Comparison of ENCODE assay signal across 1 cellular context in genomic region chr1:64966158-64966963, GRCh38.
A peak's percentile ranks its signal among the peaks of the same experiment; 100 is the strongest.
TF ChIP-seq lines count a peak whose summit lies in the region.

Gene JAK1 (minus strand): TSS chr1:64966549. CDS start chr1:64886264, 80,285 bp downstream.

TF ChIP-seq in K562, 482 proteins besides CTCF, POLR2A, EP300 and RAD21 (continued from another document and continues in another):
- TF ChIP-seq, protein P1, sequence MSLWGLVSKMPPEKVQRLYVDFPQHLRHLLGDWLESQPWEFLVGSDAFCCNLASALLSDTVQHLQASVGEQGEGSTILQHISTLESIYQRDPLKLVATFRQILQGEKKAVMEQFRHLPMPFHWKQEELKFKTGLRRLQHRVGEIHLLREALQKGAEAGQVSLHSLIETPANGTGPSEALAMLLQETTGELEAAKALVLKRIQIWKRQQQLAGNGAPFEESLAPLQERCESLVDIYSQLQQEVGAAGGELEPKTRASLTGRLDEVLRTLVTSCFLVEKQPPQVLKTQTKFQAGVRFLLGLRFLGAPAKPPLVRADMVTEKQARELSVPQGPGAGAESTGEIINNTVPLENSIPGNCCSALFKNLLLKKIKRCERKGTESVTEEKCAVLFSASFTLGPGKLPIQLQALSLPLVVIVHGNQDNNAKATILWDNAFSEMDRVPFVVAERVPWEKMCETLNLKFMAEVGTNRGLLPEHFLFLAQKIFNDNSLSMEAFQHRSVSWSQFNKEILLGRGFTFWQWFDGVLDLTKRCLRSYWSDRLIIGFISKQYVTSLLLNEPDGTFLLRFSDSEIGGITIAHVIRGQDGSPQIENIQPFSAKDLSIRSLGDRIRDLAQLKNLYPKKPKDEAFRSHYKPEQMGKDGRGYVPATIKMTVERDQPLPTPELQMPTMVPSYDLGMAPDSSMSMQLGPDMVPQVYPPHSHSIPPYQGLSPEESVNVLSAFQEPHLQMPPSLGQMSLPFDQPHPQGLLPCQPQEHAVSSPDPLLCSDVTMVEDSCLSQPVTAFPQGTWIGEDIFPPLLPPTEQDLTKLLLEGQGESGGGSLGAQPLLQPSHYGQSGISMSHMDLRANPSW (CRISPR knock-in tag; IDR thresholded peaks at IDR 0.05) = no peak
- no peak for TF ChIP-seq PHTF2 (CRISPR knock-in tag; IDR thresholded peaks at IDR 0.05)
- no peak for TF ChIP-seq ZBTB33 (CRISPR knock-in tag; IDR thresholded peaks at IDR 0.05)
- no peak for TF ChIP-seq POLR2AphosphoS2 (IDR thresholded peaks at IDR 0.05; ENCODE audit: low read length)
- TF ChIP-seq ETS2 (tag; IDR thresholded peaks at IDR 0.05; ENCODE audit: borderline replicate concordance, poor library complexity, severe bottlenecking) = no peak
- 0 out of 2 replicates have a peak, but pooled peaks have one; percentile 7 for TF ChIP-seq BHLHE40 (IDR thresholded peaks at IDR 0.05; ENCODE audit: low read length)
- no peak for TF ChIP-seq ZNF75A (CRISPR knock-in tag; IDR thresholded peaks at IDR 0.05)
- TF ChIP-seq SRF (CRISPR knock-in tag; IDR thresholded peaks at IDR 0.05) = no peak
- no peak for TF ChIP-seq SNRNP70 (optimal IDR thresholded peaks at IDR 0.05; ENCODE audit: low read depth, low read length)
- TF ChIP-seq ZNF280B (CRISPR knock-in tag; IDR thresholded peaks at IDR 0.05) = no peak
- TF ChIP-seq CHD2 (IDR thresholded peaks at IDR 0.05; ENCODE audit: low read depth, low read length) = no peak
- TF ChIP-seq, protein P2, sequence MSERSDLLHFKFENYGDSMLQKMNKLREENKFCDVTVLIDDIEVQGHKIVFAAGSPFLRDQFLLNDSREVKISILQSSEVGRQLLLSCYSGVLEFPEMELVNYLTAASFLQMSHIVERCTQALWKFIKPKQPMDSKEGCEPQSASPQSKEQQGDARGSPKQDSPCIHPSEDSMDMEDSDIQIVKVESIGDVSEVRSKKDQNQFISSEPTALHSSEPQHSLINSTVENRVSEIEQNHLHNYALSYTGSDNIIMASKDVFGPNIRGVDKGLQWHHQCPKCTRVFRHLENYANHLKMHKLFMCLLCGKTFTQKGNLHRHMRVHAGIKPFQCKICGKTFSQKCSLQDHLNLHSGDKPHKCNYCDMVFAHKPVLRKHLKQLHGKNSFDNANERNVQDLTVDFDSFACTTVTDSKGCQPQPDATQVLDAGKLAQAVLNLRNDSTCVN (CRISPR knock-in tag; IDR thresholded peaks at IDR 0.05) = no peak
- no peak for TF ChIP-seq ZNF347 (CRISPR knock-in tag; IDR thresholded peaks at IDR 0.05; ENCODE audit: low read depth)
- TF ChIP-seq WHSC1 (IDR thresholded peaks at IDR 0.05; ENCODE audit: low read length) = no peak
- TF ChIP-seq DEAF1 (CRISPR knock-in tag; IDR thresholded peaks at IDR 0.05) = no peak
- no peak for TF ChIP-seq CHD7 (IDR thresholded peaks at IDR 0.05; ENCODE audit: low read depth, low read length)
- no peak for TF ChIP-seq ZNF445 (CRISPR knock-in tag; IDR thresholded peaks at IDR 0.05; ENCODE audit: low read depth)
- no peak for TF ChIP-seq CBX5 (IDR thresholded peaks at IDR 0.05; ENCODE audit: borderline replicate concordance, low read depth)
- TF ChIP-seq NFRKB (IDR thresholded peaks at IDR 0.05; ENCODE audit: low read depth) = no peak
- TF ChIP-seq SIX5 (IDR thresholded peaks at IDR 0.05; ENCODE audit: borderline replicate concordance in 1 of 2, insufficient read depth in 1 of 2, low read depth in 1 of 2, low read length in 2 of 2) = no peak
- no peak for TF ChIP-seq ESRRB (CRISPR knock-in tag; IDR thresholded peaks at IDR 0.05; ENCODE audit: borderline replicate concordance)
- TF ChIP-seq ARID4B (CRISPR knock-in tag; IDR thresholded peaks at IDR 0.05) = peak; percentile 89
- peak; percentile 77 for TF ChIP-seq KDM5B (IDR thresholded peaks at IDR 0.05; ENCODE audit: insufficient replicate concordance, low read depth, low read length)
- peak; percentile 63 for TF ChIP-seq POLR2AphosphoS5 (IDR thresholded peaks at IDR 0.05; ENCODE audit: control insufficient read depth, insufficient read depth, low read depth, low read length)
- TF ChIP-seq NELFE (IDR thresholded peaks at IDR 0.05; ENCODE audit: insufficient read depth, insufficient read length) = no peak
- no peak for TF ChIP-seq CHCHD3 (CRISPR knock-in tag; IDR thresholded peaks at IDR 0.05)
- TF ChIP-seq ZC3H8 (IDR thresholded peaks at IDR 0.05) = no peak
- TF ChIP-seq CBX3 (IDR thresholded peaks at IDR 0.05; ENCODE audit: borderline replicate concordance in 1 of 2, low read length in 2 of 2) = no peak
- no peak for TF ChIP-seq MEF2D (tag; conservative IDR thresholded peaks at IDR 0.05; ENCODE audit: low read depth)
- peak; percentile 65 for TF ChIP-seq TAF1 (IDR thresholded peaks at IDR 0.05; ENCODE audit: control insufficient read depth, extremely low read depth, insufficient read depth, low read length, severe bottlenecking)
- TF ChIP-seq RBM15 (IDR thresholded peaks at IDR 0.05; ENCODE audit: insufficient read depth, low read length) = no peak
- TF ChIP-seq MIER1 (IDR thresholded peaks at IDR 0.05; ENCODE audit: low read depth) = no peak
- no peak for TF ChIP-seq SP2 (IDR thresholded peaks at IDR 0.05; ENCODE audit: extremely low read depth, low read depth, low read length, poor library complexity, severe bottlenecking)
